ENCODE assay signal across 8 cellular contexts in the genomic region with DNA sequence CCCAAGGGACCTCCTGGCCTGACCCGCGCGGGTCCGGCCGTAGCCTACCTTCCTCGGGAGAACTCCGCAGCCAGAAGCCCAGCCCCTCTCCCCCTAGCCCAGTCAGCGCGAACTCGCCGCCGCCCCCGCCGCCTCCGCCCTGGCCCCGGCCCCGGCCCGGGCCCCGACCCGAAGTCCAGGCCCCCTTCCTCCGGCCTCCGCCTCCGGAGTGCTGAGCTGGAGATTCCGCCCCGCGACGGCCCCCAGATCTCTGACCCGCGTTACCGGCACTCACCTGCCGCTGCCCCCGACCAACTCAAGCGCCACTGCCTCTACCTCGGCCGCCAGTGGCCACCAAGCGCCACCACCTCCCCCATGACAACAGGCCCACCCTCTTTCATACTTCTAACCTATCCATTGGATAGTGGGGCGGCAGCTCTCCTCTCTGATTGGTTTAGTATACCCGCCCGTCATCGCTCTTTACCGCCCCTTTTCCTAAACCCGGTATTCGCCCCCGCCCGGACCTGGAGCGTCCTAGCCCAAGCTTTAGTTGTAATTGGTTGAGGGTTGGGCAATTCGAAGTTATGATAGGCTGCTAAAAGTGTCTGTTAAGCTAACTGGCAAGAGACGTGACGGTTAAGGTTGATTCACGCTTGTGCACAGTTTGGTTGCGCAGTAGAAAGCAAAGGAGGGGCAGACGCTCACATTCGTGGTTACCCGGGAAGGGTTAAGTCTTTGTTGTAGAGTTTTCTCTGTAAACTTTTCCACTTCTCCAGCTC. TPM values are rescaled to one million over a fixed set of nuclear protein-coding genes. Genes with fewer than 3 reads are reported as not detected.
A peak's percentile ranks its signal among the peaks of the same experiment; 100 is the strongest.
DNase-seq lines count a peak whose midpoint lies in the region; ATAC-seq and TF ChIP-seq lines count a peak whose summit lies in the region.

Gene NUMB, minus strand, starts transcription at position 328 of the 758 bp plus-strand sequence. CDS start 102,795 bp downstream, outside the sequence.

- TF ChIP-seq CTCF in GM10266 (IDR thresholded peaks at IDR 0.05; ENCODE audit: control insufficient read depth, insufficient read depth, low read depth, missing control alignments): peak; percentile 3
- TF ChIP-seq CTCF in omental fat pad (IDR thresholded peaks at IDR 0.05): no peak
- peak in 1 of 3 experiments; percentile 62 for TF ChIP-seq CTCF in testis (IDR thresholded peaks at IDR 0.05)

- peak within 1 kb of the TSS; percentile 99 for H3K4me3 Mint-ChIP-seq in activated naive CD8-positive, alpha-beta T cell

- WGBS in testis, 2 donors: 1% methylated on average over 37 to 39 of the region's 54 CpGs

- ATAC-seq in HG02623 (IDR thresholded peaks at IDR 0.05; ENCODE audit: unreplicated experiment): peak; percentile 94
- ATAC-seq in omental fat pad (ENCODE audit: low FRiP score): peak; percentile 95

- H3K9me3 ChIP-seq in testis: no peaks in the 10 kb centered on the region

- no peaks in the 10 kb centered on the region for H3K27me3 Mint-ChIP-seq in activated naive CD8-positive, alpha-beta T cell

- H3K27ac ChIP-seq in testis: peak within 1 kb of the TSS; percentile 91 to 95

- peaks cover 33% of the 10 kb centered on the region for H3K4me1 ChIP-seq in testis

- intact Hi-C loops in testis (cut with DNase I; ENCODE audit: low total_unique reads): no loop called here

- H3K36me3 ChIP-seq in testis (ENCODE audit: low read depth, missing control alignments): no peaks in the 10 kb centered on the region

- peak; percentile 61 for TF ChIP-seq POLR2A in testis (IDR thresholded peaks at IDR 0.05)

- no peaks in the 10 kb centered on the region for H3K9me3 Mint-ChIP-seq in activated naive CD8-positive, alpha-beta T cell (ENCODE audit: low read depth)

- DNase-seq in GM10266 (ENCODE audit: extremely low spot score) (peak; percentile 98), NCI-H1105 (lab: John Stamatoyannopoulos, UW) (peak; percentile 100), SKM-1 treated with dmso at 0.1 percent for 144 hours (lab: John Stamatoyannopoulos, UW; ENCODE audit: unreplicated experiment) (peak; percentile 96), glomerular visceral epithelial cell (ENCODE audit: extremely low spot score) (peak; percentile 100), omental fat pad (ENCODE audit: low spot score) (peak; percentile 87), testis (peak; percentile 99)

- peaks cover 43% of the 10 kb centered on the region for H3K4me1 Mint-ChIP-seq in activated naive CD8-positive, alpha-beta T cell (ENCODE audit: low read depth)

- peak within 1 kb of the TSS; percentile 94 for H3K27ac Mint-ChIP-seq in activated naive CD8-positive, alpha-beta T cell

- H3K36me3 Mint-ChIP-seq in activated naive CD8-positive, alpha-beta T cell: no peaks in the 10 kb centered on the region

- no peaks in the 10 kb centered on the region for H3K27me3 ChIP-seq in testis

- peak within 1 kb of the TSS; percentile 98 to 99 for H3K4me3 ChIP-seq in testis

RNA-seq across cellular contexts. Expression of gene NUMB, which starts in this region (rescaled TPM):
- total RNA-seq in omental fat pad (10 to 100 TPM; 48.2 to 95.4 (median 62.8) TPM), testis (10 to 100 TPM; 69.7 to 78.7 TPM)
- 60.3 TPM for polyA plus RNA-seq in testis (ENCODE audit: insufficient read depth, low read depth, low replicate concordance)

Comparison
In these comparisons a context has a peak if more than half of its experiments do, and no peak if none do; other contexts are left out.
1. Peak in every context shown above with its lines: DNase-seq, ATAC-seq, H3K4me3 ChIP-seq and H3K27ac ChIP-seq.